ENCODE assay signal across 23 cellular contexts in the genomic region with DNA sequence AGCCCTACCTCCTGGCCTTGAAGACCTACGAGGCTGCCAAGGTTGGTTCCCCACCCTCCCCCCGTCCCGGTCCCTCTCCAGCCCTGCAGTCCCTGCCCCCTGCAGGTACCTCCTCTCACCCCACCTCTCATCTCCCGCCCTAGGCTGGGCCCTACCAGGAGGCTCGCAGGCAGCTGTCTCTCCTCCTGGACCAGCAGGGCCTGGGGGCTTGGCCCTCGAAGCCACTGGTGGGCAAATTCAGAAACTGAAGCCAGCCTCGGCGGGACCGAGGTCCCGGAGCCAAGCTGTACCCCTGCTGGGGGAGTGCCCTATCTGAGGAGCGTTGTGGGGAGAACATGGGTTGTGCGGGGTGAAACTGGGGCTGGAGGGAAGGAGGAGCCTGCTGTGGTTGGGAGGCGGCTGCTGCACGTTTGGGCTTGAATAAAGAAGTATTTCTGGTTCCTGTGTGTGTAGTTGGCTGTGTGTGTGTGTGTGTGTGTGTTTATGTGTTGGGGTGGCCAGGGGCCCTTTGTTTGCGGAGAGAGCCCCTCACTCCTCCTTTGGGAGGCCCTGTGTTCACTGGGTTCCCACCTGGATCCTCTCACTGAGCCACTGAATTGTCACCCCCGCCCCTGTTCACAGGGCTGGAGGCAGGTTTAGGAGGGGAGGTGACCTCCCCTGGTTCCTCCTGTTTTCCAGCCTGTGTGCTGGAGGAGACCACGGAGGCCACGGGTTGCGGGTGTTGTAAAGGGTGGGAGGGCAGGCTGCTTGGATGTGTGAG. TPM values are rescaled to one million over a fixed set of nuclear protein-coding genes. Genes with fewer than 3 reads are reported as not detected.
DNase-seq lines count a peak whose midpoint lies in the region; ATAC-seq and TF ChIP-seq lines count a peak whose summit lies in the region.
"Had no signal": no experiment of that assay in that cellular context is flagged by ENCODE, and none has a peak within 500 bp of the region (broad histone marks: within the 10 kb centered on the region; RNA-seq: fewer than 3 reads in every experiment).

No MANE protein-coding gene starts in this region.

- H3K27ac ChIP-seq in GM23338 (ENCODE audit: low read depth) (no peak overlapping the region), mesenchymal stem cell (ENCODE audit: low read length, poor library complexity, severe bottlenecking) (no peak overlapping the region)
- H3K27ac ChIP-seq: body of pancreas, coronary artery, gastroesophageal sphincter, stomach had no signal

- H3K4me3 Mint-ChIP-seq in GM23338, result no peak overlapping the region
- H3K4me3 Mint-ChIP-seq in activated naive CD8-positive, alpha-beta T cell treated with anti-CD3 and anti-CD28 coated beads, Interleukin-2, amount 10 ng/mL, durations not matched to agents 7 days and 5 days, result no peak overlapping the region
- H3K4me3 Mint-ChIP-seq: activated naive CD4-positive, alpha-beta T cell treated with anti-CD3 and anti-CD28 coated beads, Interleukin-2, amount 50 U/mL, for 24 hours had no signal

- H3K4ac ChIP-seq in mesenchymal stem cell (ENCODE audit: low read depth in 1 of 2, low read length in 2 of 2), result no peak overlapping the region

- no peaks in the 10 kb centered on the region for H3K36me3 ChIP-seq in GM23338 (ENCODE audit: insufficient read depth)
- H3K36me3 ChIP-seq in mesenchymal stem cell (ENCODE audit: control insufficient read depth in 1 of 2, insufficient read depth in 2 of 2, low read depth in 1 of 2, low read length in 2 of 2), result no peaks in the 10 kb centered on the region
- H3K36me3 ChIP-seq: gastroesophageal sphincter, stomach had no signal

- no peaks in the 10 kb centered on the region for H3K4me1 ChIP-seq in GM23338 (ENCODE audit: insufficient read depth)
- peaks cover 7% of the 10 kb centered on the region for H3K4me1 ChIP-seq in mesenchymal stem cell (ENCODE audit: control insufficient read depth, insufficient read depth, low read depth, low read length)
- H3K4me1 ChIP-seq: body of pancreas, gastroesophageal sphincter, stomach had no signal

- no peak overlapping the region for H3K4me2 ChIP-seq in GM23338
- H3K4me2 ChIP-seq in mesenchymal stem cell (ENCODE audit: low read length, poor library complexity, severe bottlenecking), result no peak overlapping the region

- 87% methylated on average over 19 of the region's 19 CpGs for WGBS in mesenchymal stem cell

- H2BK5ac ChIP-seq in mesenchymal stem cell (ENCODE audit: low read depth, low read length, poor library complexity, severe bottlenecking), result no peak overlapping the region

- no peak overlapping the region for H2AFZ ChIP-seq in GM23338
- no peak overlapping the region for H2AFZ ChIP-seq in mesenchymal stem cell (ENCODE audit: low read depth, low read length)

- DNase-seq in GM23338 (ENCODE audit: low spot score), result no peak
- no peak for DNase-seq in activated naive CD8-positive, alpha-beta T cell treated with anti-CD3 and anti-CD28 coated beads, Interleukin-2, amount 10 ng/mL, durations not matched to agents 7 days and 5 days
- DNase-seq in mesenchymal stem cell, result no peak
- DNase-seq in activated effector memory CD4-positive, alpha-beta T cell treated with anti-CD3 and anti-CD28 coated beads, Interleukin-2, amount 50 U/mL, for 16 hours, result no peak
- DNase-seq: activated T-cell treated with anti-CD3 and anti-CD28 coated beads, Interleukin-2, amount 50 U/mL, for 1 hour; body of pancreas; Kasumi-1; left ventricle myocardium superior; NCI-H1417; NCI-H748 treated with DMSO at 0.1 percent for 48 hours; stimulated activated CD4-positive, alpha-beta T cell treated with anti-CD3 and anti-CD28 coated beads, Interleukin-1b, Interleukin-23, amount 100 ng/mL, for 48 hours; stomach had no signal

- H3K9me3 ChIP-seq in mesenchymal stem cell (ENCODE audit: control insufficient read depth, low read length), result no peaks in the 10 kb centered on the region
- H3K9me3 ChIP-seq: body of pancreas, gastroesophageal sphincter, stomach had no signal

- no peak overlapping the region for H3K14ac ChIP-seq in mesenchymal stem cell (ENCODE audit: low read length in 2 of 2)

- no peaks in the 10 kb centered on the region for H3K9me2 ChIP-seq in GM23338 (ENCODE audit: insufficient read depth)

- no peak overlapping the region for H2BK12ac ChIP-seq in mesenchymal stem cell (ENCODE audit: low read length in 2 of 2)

- no peak overlapping the region for H4K8ac ChIP-seq in mesenchymal stem cell (ENCODE audit: low read length)

- TF ChIP-seq CTCF in GM23338 (conservative IDR thresholded peaks at IDR 0.05; ENCODE audit: low read depth in 2 of 2), result no peak

- H3K18ac ChIP-seq in mesenchymal stem cell (ENCODE audit: low read depth in 1 of 2, low read length in 2 of 2), result no peak overlapping the region

- H3K23ac ChIP-seq in mesenchymal stem cell (ENCODE audit: low read length in 2 of 2), result no peak overlapping the region

- peaks cover 22% of the 10 kb centered on the region for H3K4me1 Mint-ChIP-seq in GM23338
- peaks cover 17% of the 10 kb centered on the region for H3K4me1 Mint-ChIP-seq in activated naive CD8-positive, alpha-beta T cell treated with anti-CD3 and anti-CD28 coated beads, Interleukin-2, amount 10 ng/mL, durations not matched to agents 7 days and 5 days

- no peaks in the 10 kb centered on the region for H3K79me1 ChIP-seq in mesenchymal stem cell (replicated peaks; ENCODE audit: low read length, poor library complexity, severe bottlenecking)

- H3K4me3 ChIP-seq in GM23338, result no peak overlapping the region
- no peak overlapping the region for H3K4me3 ChIP-seq in mesenchymal stem cell (ENCODE audit: insufficient read depth in 1 of 2, low read depth in 1 of 2, low read length in 2 of 2)
- H3K4me3 ChIP-seq: body of pancreas, coronary artery, gastroesophageal sphincter, stomach had no signal

- peak; percentile 55 for ATAC-seq in GM23338
- ATAC-seq in activated naive CD8-positive, alpha-beta T cell treated with anti-CD3 and anti-CD28 coated beads, Interleukin-2, amount 10 ng/mL, durations not matched to agents 7 days and 5 days (ENCODE audit: low read depth), result no peak
- no peak for ATAC-seq in GM19452 (IDR thresholded peaks at IDR 0.05; ENCODE audit: unreplicated experiment)
- ATAC-seq in HG03159 (IDR thresholded peaks at IDR 0.05; ENCODE audit: unreplicated experiment), result no peak
- ATAC-seq: body of pancreas, gastroesophageal sphincter, left ventricle myocardium superior, SK-N-SH treated with all-trans-retinoic acid at 6 μM for 48 hours had no signal

- no peaks in the 10 kb centered on the region for H4K20me1 ChIP-seq in GM23338 (replicated peaks; ENCODE audit: insufficient read depth)

- no peaks in the 10 kb centered on the region for H3K36me3 Mint-ChIP-seq in GM23338 (ENCODE audit: low read depth)
- no peaks in the 10 kb centered on the region for H3K36me3 Mint-ChIP-seq in activated naive CD8-positive, alpha-beta T cell treated with anti-CD3 and anti-CD28 coated beads, Interleukin-2, amount 10 ng/mL, durations not matched to agents 7 days and 5 days
- H3K36me3 Mint-ChIP-seq: activated naive CD4-positive, alpha-beta T cell treated with anti-CD3 and anti-CD28 coated beads, Interleukin-2, amount 50 U/mL, for 24 hours had no signal

- H2BK15ac ChIP-seq in mesenchymal stem cell (ENCODE audit: low read depth, poor library complexity, severe bottlenecking), result no peak overlapping the region

- H3F3A ChIP-seq in GM23338 (replicated peaks; ENCODE audit: low read depth), result no peaks in the 10 kb centered on the region

- H3K27me3 ChIP-seq in GM23338 (ENCODE audit: insufficient read depth) (no peaks in the 10 kb centered on the region), mesenchymal stem cell (ENCODE audit: control insufficient read depth in 1 of 2, insufficient read depth in 1 of 2, low read length in 2 of 2) (peaks cover 32 to 73% of the 10 kb centered on the region in 2 experiments)
- H3K27me3 ChIP-seq: body of pancreas had no signal

- no peak overlapping the region for H3K9ac ChIP-seq in mesenchymal stem cell (ENCODE audit: low read length)

- H3K79me2 ChIP-seq in GM23338 (replicated peaks; ENCODE audit: insufficient read depth), result no peaks in the 10 kb centered on the region

- H4K91ac ChIP-seq in mesenchymal stem cell (ENCODE audit: low read length), result peak overlapping the region; percentile 40

- no peak overlapping the region for H2AK5ac ChIP-seq in mesenchymal stem cell (ENCODE audit: low read length, severe bottlenecking)

- H3K27me3 Mint-ChIP-seq in GM23338 (ENCODE audit: insufficient read depth, low read depth, poor library complexity), result peaks cover 14% of the 10 kb centered on the region
- peaks cover 8% of the 10 kb centered on the region for H3K27me3 Mint-ChIP-seq in activated naive CD8-positive, alpha-beta T cell treated with anti-CD3 and anti-CD28 coated beads, Interleukin-2, amount 10 ng/mL, durations not matched to agents 7 days and 5 days
- H3K27me3 Mint-ChIP-seq: activated naive CD4-positive, alpha-beta T cell treated with anti-CD3 and anti-CD28 coated beads, Interleukin-2, amount 50 U/mL, for 24 hours had no signal

- no peak overlapping the region for H2BK120ac ChIP-seq in mesenchymal stem cell (ENCODE audit: low read depth, low read length)

- no peaks in the 10 kb centered on the region for H3K9me3 Mint-ChIP-seq in GM23338
- H3K9me3 Mint-ChIP-seq in activated naive CD8-positive, alpha-beta T cell treated with anti-CD3 and anti-CD28 coated beads, Interleukin-2, amount 10 ng/mL, durations not matched to agents 7 days and 5 days, result no peaks in the 10 kb centered on the region
- H3K9me3 Mint-ChIP-seq: activated naive CD4-positive, alpha-beta T cell treated with anti-CD3 and anti-CD28 coated beads, Interleukin-2, amount 50 U/mL, for 24 hours had no signal

- no peak overlapping the region for H3K27ac Mint-ChIP-seq in GM23338
- H3K27ac Mint-ChIP-seq in activated naive CD8-positive, alpha-beta T cell treated with anti-CD3 and anti-CD28 coated beads, Interleukin-2, amount 10 ng/mL, durations not matched to agents 7 days and 5 days, result peak overlapping the region; percentile 49
- H3K27ac Mint-ChIP-seq: activated naive CD4-positive, alpha-beta T cell treated with anti-CD3 and anti-CD28 coated beads, Interleukin-2, amount 50 U/mL, for 24 hours had no signal

- POLR2A ChIA-PET in activated naive CD8-positive, alpha-beta T cell treated with anti-CD3 and anti-CD28 coated beads, Interleukin-2, amount 10 ng/mL, durations not matched to agents 7 days and 5 days (lab: Charles Lee), result interaction anchor here (0.5 kb wide), 1 partner anchor 391 kb away, joined by 3 read pairs; no protein-coding TSS in a partner anchor

RNA-seq across cellular contexts. Expression of gene ADAD2, which starts 6.0 kb away (rescaled TPM):
- total RNA-seq in GM23338 (2014; rRNA removed; shearing (Covaris generic)), result 1.5 and 4.5 TPM in 2 replicates
- polyA plus RNA-seq in GM23338 (2016; fragmentation: Nextera tagmentation; extraction: Ambion mirVana), result 1.1 and 1.6 TPM in 2 replicates
- total RNA-seq in activated naive CD8-positive, alpha-beta T cell treated with anti-CD3 and anti-CD28 coated beads, Interleukin-2, amount 10 ng/mL, durations not matched to agents 7 days and 5 days, result not detected
- polyA plus RNA-seq in mesenchymal stem cell (2013, experiment 1 of 2), result not detected
- polyA plus RNA-seq in mesenchymal stem cell (2013, experiment 2 of 2), result not detected
- total RNA-seq: endothelial cell of umbilical vein, H4, left ventricle myocardium superior, osteocyte, sciatic nerve had no signal
- polyA plus RNA-seq: AG04450 had no signal

RNA-seq across cellular contexts. Expression of gene TAF1C, which starts 10.1 kb away (rescaled TPM):
- 51.9 and 57.4 TPM in 2 replicates for total RNA-seq in GM23338 (2014; rRNA removed; shearing (Covaris generic))
- polyA plus RNA-seq in GM23338 (2016; fragmentation: Nextera tagmentation; extraction: Ambion mirVana), result 37.2 and 39.1 TPM in 2 replicates
- total RNA-seq in activated naive CD8-positive, alpha-beta T cell treated with anti-CD3 and anti-CD28 coated beads, Interleukin-2, amount 10 ng/mL, durations not matched to agents 7 days and 5 days, result 10 to 100 TPM; 69.6 to 70.8 TPM
- polyA plus RNA-seq in mesenchymal stem cell (2013, experiment 1 of 2), result 24.3 TPM
- polyA plus RNA-seq in mesenchymal stem cell (2013, experiment 2 of 2), result 22.1 TPM

RNA-seq across cellular contexts. Expression of gene KCNG4, which starts 42.9 kb away (rescaled TPM):
- total RNA-seq in GM23338 (2014; rRNA removed; shearing (Covaris generic)), result 0.07 TPM in 1 of 2 replicates, not detected in the other
- not detected in 2 replicates for polyA plus RNA-seq in GM23338 (2016; fragmentation: Nextera tagmentation; extraction: Ambion mirVana)
- not detected for total RNA-seq in activated naive CD8-positive, alpha-beta T cell treated with anti-CD3 and anti-CD28 coated beads, Interleukin-2, amount 10 ng/mL, durations not matched to agents 7 days and 5 days
- not detected for polyA plus RNA-seq in mesenchymal stem cell (2013, experiment 1 of 2)
- not detected for polyA plus RNA-seq in mesenchymal stem cell (2013, experiment 2 of 2)
- total RNA-seq: body of pancreas, endothelial cell of umbilical vein, gastroesophageal sphincter, H4, left ventricle myocardium superior, osteocyte, sciatic nerve, stomach had no signal
- polyA plus RNA-seq: AG04450, endothelial cell of umbilical vein, stomach had no signal

RNA-seq across cellular contexts. Expression of gene DNAAF1, which starts 51.8 kb away (rescaled TPM):
- total RNA-seq in GM23338 (2014; rRNA removed; shearing (Covaris generic)), result 0.42 TPM in 1 of 2 replicates, not detected in the other
- 0.28 and 0.42 TPM in 2 replicates for polyA plus RNA-seq in GM23338 (2016; fragmentation: Nextera tagmentation; extraction: Ambion mirVana)
- not detected for total RNA-seq in activated naive CD8-positive, alpha-beta T cell treated with anti-CD3 and anti-CD28 coated beads, Interleukin-2, amount 10 ng/mL, durations not matched to agents 7 days and 5 days
- polyA plus RNA-seq in mesenchymal stem cell (2013, experiment 1 of 2), result 0.14 TPM
- polyA plus RNA-seq in mesenchymal stem cell (2013, experiment 2 of 2), result 0.10 TPM
- total RNA-seq: endothelial cell of umbilical vein, left ventricle myocardium superior, osteocyte had no signal
- polyA plus RNA-seq: AG04450 had no signal

RNA-seq across cellular contexts. Expression of gene HSDL1, which starts 51.9 kb away (rescaled TPM):
- total RNA-seq in GM23338 (2014; rRNA removed; shearing (Covaris generic)), result 46.1 and 47.4 TPM in 2 replicates
- polyA plus RNA-seq in GM23338 (2016; fragmentation: Nextera tagmentation; extraction: Ambion mirVana), result 15.2 and 16.6 TPM in 2 replicates
- total RNA-seq in activated naive CD8-positive, alpha-beta T cell treated with anti-CD3 and anti-CD28 coated beads, Interleukin-2, amount 10 ng/mL, durations not matched to agents 7 days and 5 days, result 10 to 100 TPM; 10.7 to 12.5 TPM
- polyA plus RNA-seq in mesenchymal stem cell (2013, experiment 1 of 2), result 17.9 TPM
- polyA plus RNA-seq in mesenchymal stem cell (2013, experiment 2 of 2), result 17.7 TPM
